1 cellular context compared by ENCODE assay signal in the genomic region with DNA sequence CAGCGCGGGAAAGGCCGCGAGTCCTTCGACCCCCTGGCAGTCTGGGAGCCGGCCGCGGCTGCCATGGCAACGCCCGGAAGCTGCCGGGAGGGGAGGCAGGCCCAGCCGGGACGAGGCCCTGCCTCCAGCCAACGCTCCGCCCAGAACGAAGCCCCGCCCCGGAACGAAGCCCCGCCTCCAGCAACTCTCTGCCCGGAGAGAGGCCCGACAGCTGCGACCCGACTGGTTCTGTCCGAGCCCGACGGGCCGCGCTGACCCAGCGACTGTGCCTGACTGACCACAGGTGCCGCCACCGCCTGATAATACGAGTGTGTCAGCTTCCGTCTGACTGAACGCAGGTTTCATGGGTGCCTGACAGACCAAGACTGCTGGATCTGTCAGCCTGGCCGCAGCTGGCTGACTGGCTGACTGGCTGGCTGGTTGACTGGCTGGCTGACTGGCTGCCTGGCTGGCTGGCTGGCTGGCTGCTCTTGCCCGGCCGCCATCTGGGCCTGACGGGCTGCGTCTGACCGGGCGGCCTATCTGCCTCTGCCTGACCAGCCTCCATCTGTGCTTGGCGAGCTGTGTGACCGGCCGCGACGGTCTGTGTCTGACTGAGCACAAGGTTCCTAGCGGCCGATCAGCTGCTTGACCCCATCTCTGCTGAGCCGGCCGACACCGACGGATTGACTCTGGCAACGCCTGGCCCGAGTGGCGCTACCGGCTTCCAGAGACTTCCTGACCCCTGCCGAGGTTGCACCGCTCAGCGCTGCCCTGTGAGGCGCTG.
TF ChIP-seq lines count a peak whose summit lies in the region.

No MANE protein-coding gene starts in this region.

TF ChIP-seq in Ishikawa, 13 proteins besides CTCF, POLR2A, EP300 and RAD21 (continued from another document):
- TF ChIP-seq, protein P1, sequence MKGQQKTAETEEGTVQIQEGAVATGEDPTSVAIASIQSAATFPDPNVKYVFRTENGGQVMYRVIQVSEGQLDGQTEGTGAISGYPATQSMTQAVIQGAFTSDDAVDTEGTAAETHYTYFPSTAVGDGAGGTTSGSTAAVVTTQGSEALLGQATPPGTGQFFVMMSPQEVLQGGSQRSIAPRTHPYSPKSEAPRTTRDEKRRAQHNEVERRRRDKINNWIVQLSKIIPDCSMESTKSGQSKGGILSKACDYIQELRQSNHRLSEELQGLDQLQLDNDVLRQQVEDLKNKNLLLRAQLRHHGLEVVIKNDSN (IDR thresholded peaks at IDR 0.05) = peak; percentile 15; the same call in 1 of the 2 replicates
- TF ChIP-seq, protein P2, sequence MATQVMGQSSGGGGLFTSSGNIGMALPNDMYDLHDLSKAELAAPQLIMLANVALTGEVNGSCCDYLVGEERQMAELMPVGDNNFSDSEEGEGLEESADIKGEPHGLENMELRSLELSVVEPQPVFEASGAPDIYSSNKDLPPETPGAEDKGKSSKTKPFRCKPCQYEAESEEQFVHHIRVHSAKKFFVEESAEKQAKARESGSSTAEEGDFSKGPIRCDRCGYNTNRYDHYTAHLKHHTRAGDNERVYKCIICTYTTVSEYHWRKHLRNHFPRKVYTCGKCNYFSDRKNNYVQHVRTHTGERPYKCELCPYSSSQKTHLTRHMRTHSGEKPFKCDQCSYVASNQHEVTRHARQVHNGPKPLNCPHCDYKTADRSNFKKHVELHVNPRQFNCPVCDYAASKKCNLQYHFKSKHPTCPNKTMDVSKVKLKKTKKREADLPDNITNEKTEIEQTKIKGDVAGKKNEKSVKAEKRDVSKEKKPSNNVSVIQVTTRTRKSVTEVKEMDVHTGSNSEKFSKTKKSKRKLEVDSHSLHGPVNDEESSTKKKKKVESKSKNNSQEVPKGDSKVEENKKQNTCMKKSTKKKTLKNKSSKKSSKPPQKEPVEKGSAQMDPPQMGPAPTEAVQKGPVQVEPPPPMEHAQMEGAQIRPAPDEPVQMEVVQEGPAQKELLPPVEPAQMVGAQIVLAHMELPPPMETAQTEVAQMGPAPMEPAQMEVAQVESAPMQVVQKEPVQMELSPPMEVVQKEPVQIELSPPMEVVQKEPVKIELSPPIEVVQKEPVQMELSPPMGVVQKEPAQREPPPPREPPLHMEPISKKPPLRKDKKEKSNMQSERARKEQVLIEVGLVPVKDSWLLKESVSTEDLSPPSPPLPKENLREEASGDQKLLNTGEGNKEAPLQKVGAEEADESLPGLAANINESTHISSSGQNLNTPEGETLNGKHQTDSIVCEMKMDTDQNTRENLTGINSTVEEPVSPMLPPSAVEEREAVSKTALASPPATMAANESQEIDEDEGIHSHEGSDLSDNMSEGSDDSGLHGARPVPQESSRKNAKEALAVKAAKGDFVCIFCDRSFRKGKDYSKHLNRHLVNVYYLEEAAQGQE (IDR thresholded peaks at IDR 0.05; ENCODE audit: low read depth) = no peak
- TF ChIP-seq CEBPB (IDR thresholded peaks at IDR 0.05) (no peak), NFIC (IDR thresholded peaks at IDR 0.05) (peak; percentile 10; the same call in 1 of the 2 replicates), TCF12 (IDR thresholded peaks at IDR 0.05; ENCODE audit: low read depth) (peak; percentile 53; the same call in 1 of the 2 replicates)
